Comparison of ENCODE assay signal across 1 cellular context in the genomic region with DNA sequence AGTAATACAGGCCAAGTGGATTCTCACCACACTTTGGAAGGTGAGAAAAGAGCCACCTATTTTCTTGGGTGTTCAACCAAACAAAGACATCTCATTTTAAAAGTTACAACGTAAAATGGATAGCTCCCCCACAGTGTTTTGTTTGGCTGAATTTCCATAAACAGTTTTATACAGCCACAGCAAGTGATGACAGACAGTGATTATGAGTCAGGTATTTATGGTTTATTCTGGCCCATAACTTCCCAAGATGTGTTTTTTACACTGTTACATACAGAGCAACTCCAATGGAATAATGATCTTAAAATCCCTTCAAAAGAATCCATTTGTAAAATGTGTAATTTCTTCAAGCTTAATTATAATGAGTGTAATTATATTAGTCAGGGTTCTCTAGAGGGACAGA.
TF ChIP-seq lines count a peak whose summit lies in the region.

No MANE protein-coding gene starts in this region.

TF ChIP-seq in IMR-90, 13 proteins besides CTCF, POLR2A, EP300 and RAD21 (continued from another document):
- no peak for TF ChIP-seq MAZ (IDR thresholded peaks at IDR 0.05; ENCODE audit: borderline replicate concordance, low read depth, low read length)
- no peak for TF ChIP-seq RFX5 (IDR thresholded peaks at IDR 0.05; ENCODE audit: low read depth, low read length)
- TF ChIP-seq RCOR1 (IDR thresholded peaks at IDR 0.05; ENCODE audit: insufficient replicate concordance, low read length), result peak; percentile 37
- TF ChIP-seq NFE2L2 (IDR thresholded peaks at IDR 0.05; ENCODE audit: low read depth, low read length), result no peak
TF ChIP-seq in IMR-90: peak in this region for 3.
